ENCODE assay signal across 12 cellular contexts in genomic region chr3:16802382-16802781, GRCh38.
A peak's percentile ranks its signal among the peaks of the same experiment; 100 is the strongest.
DNase-seq lines count a peak whose midpoint lies in the region; ATAC-seq lines count a peak whose summit lies in the region.
"Had no signal": no experiment of that assay in that cellular context is flagged by ENCODE, and none has a peak within 500 bp of the region (broad histone marks: within the 10 kb centered on the region; RNA-seq: fewer than 3 reads in every experiment).

No MANE protein-coding gene starts in this region.

- no peaks in the 10 kb centered on the region for H3K36me3 ChIP-seq in HAP-1 (replicated peaks)
- H3K36me3 ChIP-seq: neutrophil had no signal

- no peak for DNase-seq in activated CD8-positive, alpha-beta memory T cell treated with anti-CD3 and anti-CD28 coated beads, Interleukin-2, amount 10 ng/mL, durations not matched to agents 7 days and 5 days
- DNase-seq in activated CD8-positive, alpha-beta memory T cell treated with anti-CD3 and anti-CD28 coated beads, Interleukin-2, amount 50 U/mL, for 4 hours: no peak
- DNase-seq in HAP-1 (ENCODE audit: low spot score in 2 of 2): peak; percentile 30 to 70
- peak; percentile 69 for DNase-seq in NOMO-1 treated with DMSO at 0.1 percent for 48 hours (lab: John Stamatoyannopoulos, UW; ENCODE audit: unreplicated experiment)
- no peak for DNase-seq in stimulated activated effector memory CD8-positive, alpha-beta T cell treated with anti-CD3 and anti-CD28 coated beads, Interleukin-12 subunit alpha, Interleukin-12 subunit beta, amount 100 ng/mL, for 72 hours (ENCODE audit: low spot score in 2 of 2)
- no peak for DNase-seq in DMS53 treated with DMSO at 0.1 percent for 48 hours (lab: John Stamatoyannopoulos, UW; ENCODE audit: unreplicated experiment)
- DNase-seq in NCI-H774 (lab: John Stamatoyannopoulos, UW): no peak
- DNase-seq in OCI-M2 (lab: John Stamatoyannopoulos, UW; ENCODE audit: unreplicated experiment): no peak
- DNase-seq: activated CD4-positive, alpha-beta T cell treated with anti-CD3 and anti-CD28 coated beads, Interleukin-2, amount 50 U/mL, for 1 hour; hypothalamus; NCI-H510A had no signal

- peak overlapping the region; percentile 1; the same call in 1 of the 2 replicates for H3K4me3 ChIP-seq in HAP-1

- peaks cover 17% of the 10 kb centered on the region for H3K4me1 Mint-ChIP-seq in activated CD8-positive, alpha-beta memory T cell treated with anti-CD3 and anti-CD28 coated beads, Interleukin-2, amount 10 ng/mL, durations not matched to agents 7 days and 5 days
- peaks cover 13% of the 10 kb centered on the region for H3K4me1 Mint-ChIP-seq in stimulated activated effector memory CD8-positive, alpha-beta T cell treated with anti-CD3 and anti-CD28 coated beads, Interleukin-12 subunit alpha, Interleukin-12 subunit beta, amount 100 ng/mL, for 72 hours

- ATAC-seq in activated CD8-positive, alpha-beta memory T cell treated with anti-CD3 and anti-CD28 coated beads, Interleukin-2, amount 10 ng/mL, durations not matched to agents 7 days and 5 days: peak; percentile 45
- ATAC-seq in stimulated activated effector memory CD8-positive, alpha-beta T cell treated with anti-CD3 and anti-CD28 coated beads, Interleukin-12 subunit alpha, Interleukin-12 subunit beta, amount 100 ng/mL, for 72 hours: peak; percentile 55

- peaks cover 8% of the 10 kb centered on the region for H3K36me3 Mint-ChIP-seq in activated CD8-positive, alpha-beta memory T cell treated with anti-CD3 and anti-CD28 coated beads, Interleukin-2, amount 10 ng/mL, durations not matched to agents 7 days and 5 days
- H3K36me3 Mint-ChIP-seq in stimulated activated effector memory CD8-positive, alpha-beta T cell treated with anti-CD3 and anti-CD28 coated beads, Interleukin-12 subunit alpha, Interleukin-12 subunit beta, amount 100 ng/mL, for 72 hours: no peaks in the 10 kb centered on the region

- no peaks in the 10 kb centered on the region for H3K27me3 ChIP-seq in HAP-1 (ENCODE audit: low read depth)

- H3K9me3 ChIP-seq in HAP-1: no peaks in the 10 kb centered on the region
- H3K9me3 ChIP-seq: neutrophil had no signal

- CTCF ChIA-PET in activated CD8-positive, alpha-beta memory T cell treated with anti-CD3 and anti-CD28 coated beads, Interleukin-2, amount 10 ng/mL, durations not matched to agents 7 days and 5 days (lab: Charles Lee): interaction anchor here (1.4 kb wide), 1 partner anchor 19 kb away, joined by 4 read pairs; no protein-coding TSS in a partner anchor

- H3K27ac Mint-ChIP-seq in activated CD8-positive, alpha-beta memory T cell treated with anti-CD3 and anti-CD28 coated beads, Interleukin-2, amount 10 ng/mL, durations not matched to agents 7 days and 5 days: no peak overlapping the region
- H3K27ac Mint-ChIP-seq in stimulated activated effector memory CD8-positive, alpha-beta T cell treated with anti-CD3 and anti-CD28 coated beads, Interleukin-12 subunit alpha, Interleukin-12 subunit beta, amount 100 ng/mL, for 72 hours: no peak overlapping the region

- in situ Hi-C loops in HAP-1 (cut with MboI; ENCODE audit: low sequenced_read_pairs): no loop called here

- peaks cover 5% of the 10 kb centered on the region for H3K27me3 Mint-ChIP-seq in activated CD8-positive, alpha-beta memory T cell treated with anti-CD3 and anti-CD28 coated beads, Interleukin-2, amount 10 ng/mL, durations not matched to agents 7 days and 5 days

- H3K9me3 Mint-ChIP-seq in activated CD8-positive, alpha-beta memory T cell treated with anti-CD3 and anti-CD28 coated beads, Interleukin-2, amount 10 ng/mL, durations not matched to agents 7 days and 5 days (ENCODE audit: low read depth): peaks cover 5% of the 10 kb centered on the region
- no peaks in the 10 kb centered on the region for H3K9me3 Mint-ChIP-seq in stimulated activated effector memory CD8-positive, alpha-beta T cell treated with anti-CD3 and anti-CD28 coated beads, Interleukin-12 subunit alpha, Interleukin-12 subunit beta, amount 100 ng/mL, for 72 hours

- peaks cover 31% of the 10 kb centered on the region for H3K4me1 ChIP-seq in HAP-1

- no peak overlapping the region for H3K4me3 Mint-ChIP-seq in activated CD8-positive, alpha-beta memory T cell treated with anti-CD3 and anti-CD28 coated beads, Interleukin-2, amount 10 ng/mL, durations not matched to agents 7 days and 5 days
- no peak overlapping the region for H3K4me3 Mint-ChIP-seq in stimulated activated effector memory CD8-positive, alpha-beta T cell treated with anti-CD3 and anti-CD28 coated beads, Interleukin-12 subunit alpha, Interleukin-12 subunit beta, amount 100 ng/mL, for 72 hours

Comparison
In these comparisons a context has a peak if more than half of its experiments do, and no peak if none do; other contexts are left out.
1. DNase-seq: peak in HAP-1 (2 of 2) and NOMO-1 treated with DMSO at 0.1 percent for 48 hours (single experiment); none in activated CD8-positive, alpha-beta memory T cell treated with anti-CD3 and anti-CD28 coated beads, Interleukin-2, amount 10 ng/mL, durations not matched to agents 7 days and 5 days (single experiment), activated CD8-positive, alpha-beta memory T cell treated with anti-CD3 and anti-CD28 coated beads, Interleukin-2, amount 50 U/mL, for 4 hours (single experiment), stimulated activated effector memory CD8-positive, alpha-beta T cell treated with anti-CD3 and anti-CD28 coated beads, Interleukin-12 subunit alpha, Interleukin-12 subunit beta, amount 100 ng/mL, for 72 hours (0 of 2), DMS53 treated with DMSO at 0.1 percent for 48 hours (single experiment), NCI-H774 (single experiment) and OCI-M2 (single experiment).